ENCODE assay signal across 8 cellular contexts in the genomic region with DNA sequence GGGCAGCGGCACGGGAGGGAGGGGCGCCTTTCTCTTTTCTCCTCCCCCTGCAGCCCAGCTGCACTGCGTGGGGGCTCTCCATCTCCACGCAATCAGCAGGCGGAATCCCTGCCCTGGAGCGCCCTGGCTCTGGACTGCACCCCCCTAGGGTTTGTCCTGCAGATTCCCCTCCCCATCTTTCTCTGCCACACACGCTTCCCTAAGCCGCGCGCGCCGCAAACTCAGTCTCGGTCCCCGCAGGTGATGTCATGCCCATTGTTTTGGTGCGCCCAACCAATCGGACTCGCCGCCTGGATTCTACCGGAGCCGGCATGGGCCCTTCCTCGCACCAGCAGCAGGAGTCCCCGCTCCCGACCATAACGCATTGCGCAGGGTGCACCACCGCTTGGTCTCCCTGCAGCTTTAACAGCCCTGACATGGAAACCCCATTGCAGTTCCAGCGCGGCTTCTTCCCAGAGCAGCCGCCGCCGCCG. TPM values are rescaled to one million over a fixed set of nuclear protein-coding genes. Genes with fewer than 3 reads are reported as not detected.
DNase-seq lines count a peak whose midpoint lies in the region; ATAC-seq lines count a peak whose summit lies in the region.

Gene KCNN2, plus strand, starts transcription at position 347 of the 473 bp plus-strand sequence. Its CDS starts 70 bp downstream, at position 417.

- H3K27me3 ChIP-seq in NT2/D1 (ENCODE audit: insufficient read depth, insufficient read length): peaks cover 31% of the 10 kb centered on the region

- peak; percentile 8 for DNase-seq in AG08395 (ENCODE audit: low spot score)
- peak; percentile 73 for DNase-seq in NT2/D1 (ENCODE audit: low read depth, low spot score)
- DNase-seq in dedifferentiated amniotic fluid mesenchymal stem cell (ENCODE audit: extremely low spot score): peak; percentile 56
- DNase-seq in left lobe of liver (ENCODE audit: low spot score): peak; percentile 97
- peak; percentile 86 for DNase-seq in superior temporal gyrus (ENCODE audit: extremely low spot score)
- DNase-seq in activated gamma-delta T cell treated with Interleukin-2 at 50 U/mL for 16 hours: no peak

- no peaks in the 10 kb centered on the region for H3K36me3 ChIP-seq in NT2/D1 (ENCODE audit: insufficient read depth, insufficient read length, low read length)

- H3K9ac ChIP-seq in NT2/D1 (ENCODE audit: insufficient read length, low read depth): peak within 1 kb of the TSS; percentile 85

- H3K4me1 ChIP-seq in NT2/D1 (ENCODE audit: insufficient read depth, insufficient read length): no peaks in the 10 kb centered on the region

- ATAC-seq in GM19023 (IDR thresholded peaks at IDR 0.05; ENCODE audit: unreplicated experiment) (peak; percentile 45), HG03460 (IDR thresholded peaks at IDR 0.05; ENCODE audit: unreplicated experiment) (peak; percentile 44), left lobe of liver (peak; percentile 80)

- H3K4me3 ChIP-seq in NT2/D1 (ENCODE audit: insufficient read length, low read depth): peak within 1 kb of the TSS; percentile 78

- H3K9me3 ChIP-seq in NT2/D1 (ENCODE audit: insufficient read depth, low read length): no peaks in the 10 kb centered on the region

RNA-seq across cellular contexts. Expression of gene KCNN2, which starts in this region (rescaled TPM):
- total RNA-seq in left lobe of liver: 16.2 TPM
